ENCODE assay signal across 8 cellular contexts in the genomic region with DNA sequence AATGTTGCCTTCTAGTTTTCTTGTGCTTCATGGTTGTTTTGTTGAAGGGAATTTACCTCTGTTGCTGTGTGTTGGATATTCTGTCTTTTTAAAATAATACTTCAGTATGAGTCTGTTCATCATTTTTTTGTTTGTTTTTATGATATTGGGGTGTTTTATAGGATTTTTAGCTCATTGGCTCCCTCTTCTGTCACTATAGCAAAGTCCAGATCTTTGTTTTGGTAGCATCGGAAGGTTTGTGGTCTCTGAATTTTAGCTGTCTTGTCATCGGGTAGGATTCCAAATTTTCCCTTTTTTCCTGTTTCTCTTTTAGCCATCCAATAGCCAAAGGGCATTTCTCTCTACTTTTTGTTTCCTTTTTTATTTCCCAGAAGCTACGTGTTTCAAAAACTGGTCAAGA.
DNase-seq lines count a peak whose midpoint lies in the region; ATAC-seq, FAIRE-seq and TF ChIP-seq lines count a peak whose summit lies in the region.

No MANE protein-coding gene starts in this region.

- no peaks in the 10 kb centered on the region for H3K27me3 Mint-ChIP-seq in glutamatergic neuron (ENCODE audit: unreplicated experiment)

- peak; percentile 11 for FAIRE-seq in H54 (lab: Jason Lieb, UNC)

- H3K9me3 Mint-ChIP-seq in glutamatergic neuron (ENCODE audit: unreplicated experiment), result peaks cover 10% of the 10 kb centered on the region

- H3K4me3 Mint-ChIP-seq in glutamatergic neuron (ENCODE audit: unreplicated experiment), result no peak overlapping the region

- DNase-seq in Ammon's horn (ENCODE audit: low spot score), result peak; percentile 9
- no peak for DNase-seq in H54 (ENCODE audit: insufficient read length, low spot score)
- DNase-seq in glutamatergic neuron, result no peak
- no peak for DNase-seq in tibial artery
- DNase-seq in iPS-NIHi11 (ENCODE audit: low spot score), result no peak

- H3K4me1 Mint-ChIP-seq in glutamatergic neuron (ENCODE audit: low read depth, unreplicated experiment), result peaks cover 4% of the 10 kb centered on the region

- TF ChIP-seq POLR2A in H54 (IDR thresholded peaks at IDR 0.05; ENCODE audit: low read depth, low read length), result no peak

- H3K27ac Mint-ChIP-seq in glutamatergic neuron (ENCODE audit: unreplicated experiment), result peak overlapping the region; percentile 4

- no peaks in the 10 kb centered on the region for H3K27me3 ChIP-seq in tibial artery

- ATAC-seq in SK-N-SH treated with all-trans-retinoic acid at 6 μM for 48 hours (peak; percentile 76), GM21786 (IDR thresholded peaks at IDR 0.05; ENCODE audit: unreplicated experiment) (no peak), GM19324 (IDR thresholded peaks at IDR 0.05; ENCODE audit: low FRiP score, unreplicated experiment) (no peak)

- no peak overlapping the region for H3K27ac ChIP-seq in tibial artery

- peaks cover 0 to 19% (median 0%) of the 10 kb centered on the region in 3 donors for H3K36me3 ChIP-seq in tibial artery

- H3K4me3 ChIP-seq in tibial artery, result no peak overlapping the region

- no peaks in the 10 kb centered on the region for H3K4me1 ChIP-seq in tibial artery

- H3K9me3 ChIP-seq in tibial artery, result peaks cover 0 to 36% (median 10%) of the 10 kb centered on the region in 3 donors

- peaks cover 19% of the 10 kb centered on the region for H3K36me3 Mint-ChIP-seq in glutamatergic neuron (ENCODE audit: unreplicated experiment)

- intact Hi-C loops in tibial artery (cut with DNase I; ENCODE audit: low total_unique reads), result no loop called here

- peak; percentile 53 for TF ChIP-seq CTCF in glutamatergic neuron (IDR thresholded peaks at IDR 0.05; ENCODE audit: partially characterized antibody, unreplicated experiment)
- no peak for TF ChIP-seq CTCF in tibial artery (IDR thresholded peaks at IDR 0.05)

TF ChIP-seq in SK-N-SH treated with all-trans-retinoic acid at 6 μM for 48 hours, 23 proteins besides CTCF, POLR2A, EP300 and RAD21:
- TF ChIP-seq GLIS3 (CRISPR knock-in tag; IDR thresholded peaks at IDR 0.05), result no peak
